ENCODE assay signal across 8 cellular contexts in the genomic region with DNA sequence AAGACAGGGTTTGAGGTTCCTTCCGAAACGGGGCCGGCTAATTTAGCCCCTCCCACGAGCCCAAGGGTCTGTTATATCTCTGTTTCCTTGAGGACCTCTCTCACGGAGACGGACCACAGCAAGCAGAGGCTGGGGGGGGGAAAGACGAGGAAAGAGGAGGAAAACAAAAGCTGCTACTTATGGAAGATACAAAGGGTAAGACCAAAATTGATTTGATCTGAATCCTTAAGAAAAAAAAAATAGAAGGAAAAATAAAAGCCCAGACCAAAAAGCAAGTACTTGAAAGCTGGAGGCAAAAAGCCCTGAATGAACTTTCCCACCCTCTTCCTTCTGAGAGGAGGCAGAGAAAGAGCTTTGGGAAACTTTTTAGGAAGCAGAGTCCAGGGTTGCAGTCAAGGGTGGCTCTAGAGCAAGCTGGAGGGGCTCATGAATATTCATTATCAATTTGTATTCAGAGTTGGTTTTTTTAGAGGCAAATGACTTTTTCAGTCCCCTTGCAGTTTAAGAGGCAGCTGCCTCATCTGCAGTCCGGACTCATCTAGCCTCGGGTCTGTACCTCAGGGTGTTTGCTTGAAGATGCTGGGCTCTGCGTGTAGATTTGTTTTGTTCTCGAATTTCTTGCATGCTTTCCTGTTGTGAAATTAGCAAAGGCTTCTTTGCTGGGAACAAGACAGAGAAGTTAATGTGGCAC. TPM values are rescaled to one million over a fixed set of nuclear protein-coding genes. Genes with fewer than 3 reads are reported as not detected.
DNase-seq lines count a peak whose midpoint lies in the region; ATAC-seq and TF ChIP-seq lines count a peak whose summit lies in the region.

Gene ENTPD1, plus strand, starts transcription at position 103 of the 691 bp plus-strand sequence. Its CDS starts 77 bp downstream, at position 180.

- no peak within 1 kb of the TSS for H3K27ac ChIP-seq in AG04450 (ENCODE audit: low read depth, low read length)

- H3K9me3 Mint-ChIP-seq in activated CD4-positive, alpha-beta memory T cell treated with anti-CD3 and anti-CD28 coated beads, Interleukin-2, amount 10 ng/mL, durations not matched to agents 7 days and 5 days, result peaks cover 7% of the 10 kb centered on the region

- CTCF ChIA-PET in AG04450 (lab: Charles Lee), result interaction anchor here (0.6 to 3.1 kb wide), 4 partner anchors 13 to 171 kb away, joined by 3 to 28 read pairs (median 4); partner anchors contain the start of gene TCTN3
- CTCF ChIA-PET in activated CD4-positive, alpha-beta memory T cell treated with anti-CD3 and anti-CD28 coated beads, Interleukin-2, amount 10 ng/mL, durations not matched to agents 7 days and 5 days (lab: Charles Lee), result interaction anchor here (2.1 to 2.2 kb wide), 2 partner anchors 62 to 85 kb away, joined by 7 to 10 read pairs; partner anchors contain the start of gene TCTN3

- H3K36me3 Mint-ChIP-seq in activated CD4-positive, alpha-beta memory T cell treated with anti-CD3 and anti-CD28 coated beads, Interleukin-2, amount 10 ng/mL, durations not matched to agents 7 days and 5 days (ENCODE audit: low read depth), result peaks cover 9% of the 10 kb centered on the region

- intact Hi-C loops in left cardiac atrium (cut with DNase I), result no loop called here

- POLR2A ChIA-PET in AG04450 (lab: Yijun Ruan, JAX), result no interaction called here
- POLR2A ChIA-PET in activated CD4-positive, alpha-beta memory T cell treated with anti-CD3 and anti-CD28 coated beads, Interleukin-2, amount 10 ng/mL, durations not matched to agents 7 days and 5 days (lab: Charles Lee), result interaction anchor here (0.6 to 7.9 kb wide), 5 partner anchors 27 to 374 kb away, joined by 3 to 80 read pairs (median 3); partner anchors contain the start of genes TCTN3 and ZNF518A

- peaks cover 10% of the 10 kb centered on the region for H3K27me3 ChIP-seq in AG04450 (ENCODE audit: control insufficient read depth, insufficient read depth, low read length)

- H3K27me3 Mint-ChIP-seq in activated CD4-positive, alpha-beta memory T cell treated with anti-CD3 and anti-CD28 coated beads, Interleukin-2, amount 10 ng/mL, durations not matched to agents 7 days and 5 days, result peaks cover 14% of the 10 kb centered on the region

- no peak within 1 kb of the TSS for H3K4me3 ChIP-seq in AG04450 (ENCODE audit: low read depth, low read length)

- peak within 1 kb of the TSS; percentile 76 for H3K4me3 Mint-ChIP-seq in activated CD4-positive, alpha-beta memory T cell treated with anti-CD3 and anti-CD28 coated beads, Interleukin-2, amount 10 ng/mL, durations not matched to agents 7 days and 5 days

- peak within 1 kb of the TSS; percentile 81 for H3K27ac Mint-ChIP-seq in activated CD4-positive, alpha-beta memory T cell treated with anti-CD3 and anti-CD28 coated beads, Interleukin-2, amount 10 ng/mL, durations not matched to agents 7 days and 5 days

- H3K4me1 Mint-ChIP-seq in activated CD4-positive, alpha-beta memory T cell treated with anti-CD3 and anti-CD28 coated beads, Interleukin-2, amount 10 ng/mL, durations not matched to agents 7 days and 5 days, result peaks cover 45% of the 10 kb centered on the region

- no peaks in the 10 kb centered on the region for H3K9me3 ChIP-seq in AG04450 (ENCODE audit: control insufficient read depth, insufficient read depth, low read length)

- no peak for TF ChIP-seq CTCF in AG04450 (IDR thresholded peaks at IDR 0.05; ENCODE audit: low read depth, low read length)

- ATAC-seq in GM21515 (IDR thresholded peaks at IDR 0.05; ENCODE audit: unreplicated experiment) (peak; percentile 27), left cardiac atrium (peak; percentile 31 to 42), GM18870 (IDR thresholded peaks at IDR 0.05; ENCODE audit: unreplicated experiment) (no peak)

- DNase-seq in AG04450 (ENCODE audit: low read depth, low spot score) (peak; percentile 0), left cardiac atrium (peak; percentile 31), putamen (ENCODE audit: low spot score) (peak; percentile 30), NCI-H2081 treated with DMSO at 0.1 percent for 48 hours (lab: John Stamatoyannopoulos, UW) (no peak), NCI-H526 (lab: John Stamatoyannopoulos, UW) (no peak)
- DNase-seq in activated CD4-positive, alpha-beta memory T cell treated with anti-CD3 and anti-CD28 coated beads, Interleukin-2, amount 10 ng/mL, durations not matched to agents 7 days and 5 days, result no peak

RNA-seq across cellular contexts. Expression of gene ENTPD1, which starts in this region (rescaled TPM):
- 0.06 and 0.07 TPM in 2 replicates for polyA plus RNA-seq in AG04450 (2011; rRNA removed)
- 0.09 TPM in 1 of 2 replicates, not detected in the other for polyA minus RNA-seq in AG04450 (2011; rRNA and poly(A)+ RNA removed)
- 10 to 100 TPM; 29.7 to 33.3 TPM for total RNA-seq in activated CD4-positive, alpha-beta memory T cell treated with anti-CD3 and anti-CD28 coated beads, Interleukin-2, amount 10 ng/mL, durations not matched to agents 7 days and 5 days
- 10 to 100 TPM; 11.8 to 18.5 TPM for total RNA-seq in left cardiac atrium

Comparison
In these comparisons a context has a peak if more than half of its experiments do, and no peak if none do; other contexts are left out.
1. Peak in DNase-seq in AG04450; RNA of the gene not detected or under 1 TPM.
2. DNase-seq: peak in left cardiac atrium (single experiment) and putamen (single experiment); none in activated CD4-positive, alpha-beta memory T cell treated with anti-CD3 and anti-CD28 coated beads, Interleukin-2, amount 10 ng/mL, durations not matched to agents 7 days and 5 days (single experiment), NCI-H2081 treated with DMSO at 0.1 percent for 48 hours (single experiment) and NCI-H526 (0 of 2).